Comparison of ENCODE assay signal across 20 cellular contexts in the genomic region with DNA sequence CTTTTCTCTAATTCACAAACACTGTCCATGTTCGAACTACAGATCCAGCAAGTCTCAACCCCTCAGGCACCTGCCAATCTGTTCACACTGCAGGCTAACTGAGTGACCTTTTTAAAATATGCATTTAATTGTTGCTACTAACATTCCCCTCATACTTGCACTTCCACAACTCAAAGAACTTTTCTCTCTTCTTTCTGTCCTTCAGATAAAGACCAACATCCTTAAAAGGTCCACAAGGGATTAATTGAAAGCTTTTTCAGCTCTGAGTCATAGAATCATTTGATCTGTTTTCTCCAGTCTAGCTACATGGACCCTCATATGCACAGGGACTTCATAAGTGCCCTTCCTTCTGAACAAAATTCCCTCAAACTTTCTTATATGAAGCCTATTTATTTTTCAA.
DNase-seq lines count a peak whose midpoint lies in the region; TF ChIP-seq lines count a peak whose summit lies in the region.
"Had no signal": no experiment of that assay in that cellular context is flagged by ENCODE, and none has a peak within 500 bp of the region (broad histone marks: within the 10 kb centered on the region; RNA-seq: fewer than 3 reads in every experiment).

No MANE protein-coding gene starts in this region.

- H3K9me3 Mint-ChIP-seq in mesothelial cell of epicardium = no peaks in the 10 kb centered on the region
- H3K9me3 Mint-ChIP-seq: GM23338, H9 had no signal

- no peak overlapping the region for H3K4me3 Mint-ChIP-seq in mesothelial cell of epicardium
- H3K4me3 Mint-ChIP-seq: B cell; CD4-positive, CD25-positive, alpha-beta regulatory T cell; CD8-positive, alpha-beta T cell; GM23338; H9; HFFc6 had no signal

- H3K4me1 Mint-ChIP-seq in mesothelial cell of epicardium = peaks cover 18% of the 10 kb centered on the region
- H3K4me1 Mint-ChIP-seq: B cell; CD4-positive, CD25-positive, alpha-beta regulatory T cell had no signal

- H3K4me3 ChIP-seq in osteoblast (ENCODE audit: insufficient read depth, low read length) = no peak overlapping the region
- H3K4me3 ChIP-seq: BLaER1, GM23338 had no signal

- peak; percentile 2 for DNase-seq in COLO829 (ENCODE audit: low spot score)
- DNase-seq in SK-MEL-5 (ENCODE audit: low read depth, low spot score) = peak; percentile 7
- DNase-seq in foreskin melanocyte = peak; percentile 73
- DNase-seq in mesothelial cell of epicardium (ENCODE audit: low spot score in 2 of 2, unreplicated experiment in 2 of 2) = no peak
- no peak for DNase-seq in stimulated activated CD4-positive, alpha-beta T cell treated with anti-CD3 and anti-CD28 coated beads, Interleukin-15, amount 100 ng/mL, for 24 hours
- no peak for DNase-seq in activated naive CD4-positive, alpha-beta T cell (lab: John Stamatoyannopoulos, UW)
- no peak for DNase-seq in NCI-H1436 (lab: John Stamatoyannopoulos, UW)
- no peak for DNase-seq in osteoblast (ENCODE audit: insufficient read length, low spot score, missing footprints)
- DNase-seq: CD4-positive, CD25-positive, alpha-beta regulatory T cell; CD8-positive, alpha-beta T cell; DMS153; DND-41; GDM1; H9; HFFc6 had no signal

- H3K4me2 ChIP-seq in osteoblast (ENCODE audit: insufficient read depth, low read length) = no peak overlapping the region
- H3K4me2 ChIP-seq: BLaER1, GM23338 had no signal

- peaks cover 7% of the 10 kb centered on the region for H3K36me3 Mint-ChIP-seq in mesothelial cell of epicardium
- H3K36me3 Mint-ChIP-seq: CD4-positive, CD25-positive, alpha-beta regulatory T cell; CD8-positive, alpha-beta T cell had no signal

- H2AFZ ChIP-seq in osteoblast (ENCODE audit: low read length) = no peak overlapping the region
- H2AFZ ChIP-seq: GM23338 had no signal

- TF ChIP-seq CTCF in mesothelial cell of epicardium (IDR thresholded peaks at IDR 0.05; ENCODE audit: unreplicated experiment) (no peak), osteoblast (IDR thresholded peaks at IDR 0.05; ENCODE audit: extremely low read depth, low read depth, low read length) (no peak)

- H3K27me3 ChIP-seq in osteoblast (ENCODE audit: insufficient read depth, low read length) = no peaks in the 10 kb centered on the region
- H3K27me3 ChIP-seq: BLaER1 had no signal

- H3K27ac ChIP-seq in osteoblast (ENCODE audit: low read depth, low read length) = no peak overlapping the region
- H3K27ac ChIP-seq: 22Rv1, BLaER1, C4-2B had no signal

- H4K20me1 ChIP-seq in osteoblast (ENCODE audit: insufficient read depth, low read length) = no peaks in the 10 kb centered on the region
- H4K20me1 ChIP-seq: BLaER1 had no signal

- H3K36me3 ChIP-seq in osteoblast (ENCODE audit: insufficient read depth, low read length) = no peaks in the 10 kb centered on the region
- H3K36me3 ChIP-seq: BLaER1 had no signal

- H3K27ac Mint-ChIP-seq in mesothelial cell of epicardium = peak overlapping the region; percentile 37
- H3K27ac Mint-ChIP-seq: B cell; CD4-positive, CD25-positive, alpha-beta regulatory T cell; CD8-positive, alpha-beta T cell; GM23338; H9; HFFc6 had no signal

- no peaks in the 10 kb centered on the region for H3K79me2 ChIP-seq in osteoblast (ENCODE audit: insufficient read depth, low read length)

- H3K4me1 ChIP-seq in osteoblast (ENCODE audit: insufficient read depth, low read length) = no peaks in the 10 kb centered on the region
- H3K4me1 ChIP-seq: BLaER1 had no signal

- in situ Hi-C loops in SK-MEL-5 (cut with HindIII; ENCODE audit: low pct_unique_long_range_greater_than_20kb, low sequenced_read_pairs) = no loop called here

- no peaks in the 10 kb centered on the region for H3K27me3 Mint-ChIP-seq in mesothelial cell of epicardium (ENCODE audit: low read depth)
- H3K27me3 Mint-ChIP-seq: B cell; CD4-positive, CD25-positive, alpha-beta regulatory T cell had no signal

- peaks cover 2% of the 10 kb centered on the region for H3K9me3 ChIP-seq in osteoblast (ENCODE audit: low read depth, low read length)
- H3K9me3 ChIP-seq: BLaER1 had no signal

Comparison
In these comparisons a context has a peak if more than half of its experiments do, and no peak if none do; other contexts are left out.
1. DNase-seq: peak in COLO829 (single experiment), SK-MEL-5 (single experiment) and foreskin melanocyte (single experiment); none in mesothelial cell of epicardium (0 of 2), stimulated activated CD4-positive, alpha-beta T cell treated with anti-CD3 and anti-CD28 coated beads, Interleukin-15, amount 100 ng/mL, for 24 hours (single experiment), activated naive CD4-positive, alpha-beta T cell (0 of 4), NCI-H1436 (single experiment) and osteoblast (single experiment).